9 cellular contexts compared by ENCODE assay signal in the genomic region with DNA sequence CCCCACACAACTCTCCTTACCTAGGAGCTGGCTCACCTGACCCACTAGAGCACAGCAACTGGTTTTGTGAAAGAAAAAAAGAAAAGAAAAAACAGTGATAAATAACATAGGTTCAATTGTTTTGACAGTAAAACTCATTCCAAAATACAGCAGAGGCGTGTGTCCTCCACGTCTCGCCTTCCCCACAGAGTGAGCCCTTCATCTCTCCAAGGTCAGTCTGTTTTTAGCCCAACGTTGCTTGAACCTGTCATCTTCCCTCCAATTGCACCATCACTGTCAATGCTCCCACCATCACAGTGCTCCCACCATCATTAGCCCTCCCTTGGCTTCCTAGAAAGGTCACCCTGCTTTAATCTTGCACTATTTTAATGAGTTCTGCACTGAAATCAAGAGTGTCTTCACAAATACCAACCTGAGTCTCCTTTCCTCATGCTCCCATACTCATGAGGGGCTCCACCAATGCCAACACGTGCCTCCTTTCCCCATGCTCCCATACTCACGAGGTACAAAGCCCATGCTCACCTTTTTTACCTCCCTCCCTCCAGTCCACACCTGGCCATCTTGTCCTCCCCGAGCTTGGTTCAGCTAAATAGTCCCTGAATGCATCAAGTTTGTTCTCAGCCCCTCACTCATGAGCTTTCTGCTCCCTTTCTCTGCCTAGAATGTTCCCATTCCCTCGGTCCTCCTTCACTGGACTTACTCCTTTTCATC.
"Had no signal": no experiment of that assay in that cellular context is flagged by ENCODE, and none has a peak within 500 bp of the region (broad histone marks: within the 10 kb centered on the region; RNA-seq: fewer than 3 reads in every experiment).

No MANE protein-coding gene starts in this region.

- H3K27ac ChIP-seq: GM23248, HL-60 had no signal

- H3K4me1 ChIP-seq: HAP-1 had no signal

- DNase-seq: GM23248, GOT3, H7, HFFc6, IMR-90, KBM-7 had no signal

- ATAC-seq: HCT116 had no signal

- H3K9ac ChIP-seq: GM23248 had no signal

- H2AFZ ChIP-seq: GM23248 had no signal

- H3K9me3 ChIP-seq: HAP-1 had no signal

- H3K36me3 ChIP-seq: HAP-1 had no signal

- H3K4me3 ChIP-seq: GM23248, HAP-1 had no signal
